ENCODE assay signal across 13 cellular contexts in the genomic region with DNA sequence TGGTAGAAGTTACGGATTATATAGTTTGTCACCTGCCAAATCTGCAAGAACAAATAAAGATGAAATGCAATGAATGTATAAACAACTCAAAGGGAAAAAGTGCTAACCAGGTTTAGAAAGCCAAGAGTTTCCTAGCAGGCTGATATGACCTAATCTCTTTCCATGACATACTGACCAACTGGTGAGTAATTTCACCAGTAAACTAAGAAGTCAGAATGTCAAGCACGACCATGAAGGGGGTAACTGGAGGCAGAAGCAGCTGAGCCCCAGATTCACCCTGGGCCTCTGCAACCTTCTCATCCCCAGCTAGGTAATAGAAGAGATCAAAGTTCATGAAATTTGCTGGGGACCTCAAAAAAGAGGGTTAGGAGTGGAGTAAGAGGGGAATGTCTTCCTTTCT. TPM values are rescaled to one million over a fixed set of nuclear protein-coding genes. Genes with fewer than 3 reads are reported as not detected.
DNase-seq lines count a peak whose midpoint lies in the region; ATAC-seq and TF ChIP-seq lines count a peak whose summit lies in the region.
"Had no signal": no experiment of that assay in that cellular context is flagged by ENCODE, and none has a peak within 500 bp of the region (broad histone marks: within the 10 kb centered on the region; RNA-seq: fewer than 3 reads in every experiment).

No MANE protein-coding gene starts in this region.

- H3K9me3 ChIP-seq in prostate gland: no peaks in the 10 kb centered on the region

- no peaks in the 10 kb centered on the region for H3K36me3 ChIP-seq in prostate gland

- peak; percentile 61 for ATAC-seq in HG02571 (IDR thresholded peaks at IDR 0.05; ENCODE audit: unreplicated experiment)
- no peak for ATAC-seq in GM19452 (IDR thresholded peaks at IDR 0.05; ENCODE audit: unreplicated experiment)
- ATAC-seq: naive thymus-derived CD8-positive, alpha-beta T cell had no signal

- H3K4me3 ChIP-seq in prostate gland: no peak overlapping the region

- TF ChIP-seq CTCF in GM10266 (IDR thresholded peaks at IDR 0.05; ENCODE audit: control insufficient read depth, insufficient read depth, low read depth, missing control alignments) (no peak), prostate gland (IDR thresholded peaks at IDR 0.05) (no peak)

- DNase-seq in GM10266 (ENCODE audit: extremely low spot score) (peak; percentile 53), amniotic epithelial cell (ENCODE audit: low read depth) (peak; percentile 71), prostate gland (ENCODE audit: low spot score) (no peak), SHP77 treated with DMSO at 0.1 percent for 48 hours (lab: John Stamatoyannopoulos, UW) (no peak), substantia nigra (lab: John Stamatoyannopoulos, UW) (no peak), amniotic stem cell (lab: John Stamatoyannopoulos, UW) (no peak)
- DNase-seq: activated CD4-positive, CD25-positive, alpha-beta regulatory T cell; CD4-positive, alpha-beta memory T cell; naive thymus-derived CD8-positive, alpha-beta T cell; NCI-H2227 treated with DMSO at 0.1 percent for 48 hours had no signal

- TF ChIP-seq POLR2A in prostate gland (IDR thresholded peaks at IDR 0.05): no peak

- H3K27ac ChIP-seq in prostate gland (peak overlapping the region; percentile 45 to 54), substantia nigra (ENCODE audit: low read depth, low read length, poor library complexity, severe bottlenecking) (no peak overlapping the region)
- H3K27ac ChIP-seq: KMS-11 had no signal

- no peaks in the 10 kb centered on the region for H3K4me1 ChIP-seq in prostate gland (replicated peaks)

- no peaks in the 10 kb centered on the region for H3K27me3 ChIP-seq in prostate gland (replicated peaks; ENCODE audit: insufficient read depth)

- 41% methylated on average over 2 of the region's 2 CpGs for WGBS in prostate gland

- intact Hi-C loops in prostate gland (cut with DNase I): no loop called here

RNA-seq across cellular contexts. Expression of a gene that starts 10.2 kb away (rescaled TPM):
- 100 to 1,000 TPM; 391 to 554 TPM for total RNA-seq in prostate gland

Comparison
In these comparisons a context has a peak if more than half of its experiments do, and no peak if none do; other contexts are left out.
1. DNase-seq: peak in GM10266 (single experiment) and amniotic epithelial cell (single experiment); none in prostate gland (single experiment), SHP77 treated with DMSO at 0.1 percent for 48 hours (single experiment), substantia nigra (0 of 49) and amniotic stem cell (single experiment).